1 cellular context compared by ENCODE assay signal in genomic region chr3:149523899-149524298, GRCh38.
TF ChIP-seq lines count a peak whose summit lies in the region.

No MANE protein-coding gene starts in this region.

TF ChIP-seq in GM23338, 12 proteins besides CTCF, POLR2A, EP300 and RAD21 (continued from another document):
- TF ChIP-seq, protein P1, sequence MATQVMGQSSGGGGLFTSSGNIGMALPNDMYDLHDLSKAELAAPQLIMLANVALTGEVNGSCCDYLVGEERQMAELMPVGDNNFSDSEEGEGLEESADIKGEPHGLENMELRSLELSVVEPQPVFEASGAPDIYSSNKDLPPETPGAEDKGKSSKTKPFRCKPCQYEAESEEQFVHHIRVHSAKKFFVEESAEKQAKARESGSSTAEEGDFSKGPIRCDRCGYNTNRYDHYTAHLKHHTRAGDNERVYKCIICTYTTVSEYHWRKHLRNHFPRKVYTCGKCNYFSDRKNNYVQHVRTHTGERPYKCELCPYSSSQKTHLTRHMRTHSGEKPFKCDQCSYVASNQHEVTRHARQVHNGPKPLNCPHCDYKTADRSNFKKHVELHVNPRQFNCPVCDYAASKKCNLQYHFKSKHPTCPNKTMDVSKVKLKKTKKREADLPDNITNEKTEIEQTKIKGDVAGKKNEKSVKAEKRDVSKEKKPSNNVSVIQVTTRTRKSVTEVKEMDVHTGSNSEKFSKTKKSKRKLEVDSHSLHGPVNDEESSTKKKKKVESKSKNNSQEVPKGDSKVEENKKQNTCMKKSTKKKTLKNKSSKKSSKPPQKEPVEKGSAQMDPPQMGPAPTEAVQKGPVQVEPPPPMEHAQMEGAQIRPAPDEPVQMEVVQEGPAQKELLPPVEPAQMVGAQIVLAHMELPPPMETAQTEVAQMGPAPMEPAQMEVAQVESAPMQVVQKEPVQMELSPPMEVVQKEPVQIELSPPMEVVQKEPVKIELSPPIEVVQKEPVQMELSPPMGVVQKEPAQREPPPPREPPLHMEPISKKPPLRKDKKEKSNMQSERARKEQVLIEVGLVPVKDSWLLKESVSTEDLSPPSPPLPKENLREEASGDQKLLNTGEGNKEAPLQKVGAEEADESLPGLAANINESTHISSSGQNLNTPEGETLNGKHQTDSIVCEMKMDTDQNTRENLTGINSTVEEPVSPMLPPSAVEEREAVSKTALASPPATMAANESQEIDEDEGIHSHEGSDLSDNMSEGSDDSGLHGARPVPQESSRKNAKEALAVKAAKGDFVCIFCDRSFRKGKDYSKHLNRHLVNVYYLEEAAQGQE (IDR thresholded peaks at IDR 0.05; ENCODE audit: unreplicated experiment): no peak
- TF ChIP-seq EZH2phosphoT487 (IDR thresholded peaks at IDR 0.05; ENCODE audit: unreplicated experiment) (no peak), CREB1 (CRISPR knock-in tag; IDR thresholded peaks at IDR 0.05; ENCODE audit: low read depth) (no peak), NANOG (IDR thresholded peaks at IDR 0.05; ENCODE audit: borderline replicate concordance) (no peak), JUNB (IDR thresholded peaks at IDR 0.05; ENCODE audit: unreplicated experiment) (no peak), EZH2 (IDR thresholded peaks at IDR 0.05; ENCODE audit: low read depth, unreplicated experiment) (no peak), ZNF331 (CRISPR knock-in tag; IDR thresholded peaks at IDR 0.05; ENCODE audit: low read depth) (no peak), ZNF114 (CRISPR knock-in tag; IDR thresholded peaks at IDR 0.05) (no peak), POLR2AphosphoS5 (IDR thresholded peaks at IDR 0.05; ENCODE audit: low read depth) (no peak)
- TF ChIP-seq, protein P2, sequence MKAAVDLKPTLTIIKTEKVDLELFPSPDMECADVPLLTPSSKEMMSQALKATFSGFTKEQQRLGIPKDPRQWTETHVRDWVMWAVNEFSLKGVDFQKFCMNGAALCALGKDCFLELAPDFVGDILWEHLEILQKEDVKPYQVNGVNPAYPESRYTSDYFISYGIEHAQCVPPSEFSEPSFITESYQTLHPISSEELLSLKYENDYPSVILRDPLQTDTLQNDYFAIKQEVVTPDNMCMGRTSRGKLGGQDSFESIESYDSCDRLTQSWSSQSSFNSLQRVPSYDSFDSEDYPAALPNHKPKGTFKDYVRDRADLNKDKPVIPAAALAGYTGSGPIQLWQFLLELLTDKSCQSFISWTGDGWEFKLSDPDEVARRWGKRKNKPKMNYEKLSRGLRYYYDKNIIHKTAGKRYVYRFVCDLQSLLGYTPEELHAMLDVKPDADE (IDR thresholded peaks at IDR 0.05): no peak
- TF ChIP-seq, protein P3, sequence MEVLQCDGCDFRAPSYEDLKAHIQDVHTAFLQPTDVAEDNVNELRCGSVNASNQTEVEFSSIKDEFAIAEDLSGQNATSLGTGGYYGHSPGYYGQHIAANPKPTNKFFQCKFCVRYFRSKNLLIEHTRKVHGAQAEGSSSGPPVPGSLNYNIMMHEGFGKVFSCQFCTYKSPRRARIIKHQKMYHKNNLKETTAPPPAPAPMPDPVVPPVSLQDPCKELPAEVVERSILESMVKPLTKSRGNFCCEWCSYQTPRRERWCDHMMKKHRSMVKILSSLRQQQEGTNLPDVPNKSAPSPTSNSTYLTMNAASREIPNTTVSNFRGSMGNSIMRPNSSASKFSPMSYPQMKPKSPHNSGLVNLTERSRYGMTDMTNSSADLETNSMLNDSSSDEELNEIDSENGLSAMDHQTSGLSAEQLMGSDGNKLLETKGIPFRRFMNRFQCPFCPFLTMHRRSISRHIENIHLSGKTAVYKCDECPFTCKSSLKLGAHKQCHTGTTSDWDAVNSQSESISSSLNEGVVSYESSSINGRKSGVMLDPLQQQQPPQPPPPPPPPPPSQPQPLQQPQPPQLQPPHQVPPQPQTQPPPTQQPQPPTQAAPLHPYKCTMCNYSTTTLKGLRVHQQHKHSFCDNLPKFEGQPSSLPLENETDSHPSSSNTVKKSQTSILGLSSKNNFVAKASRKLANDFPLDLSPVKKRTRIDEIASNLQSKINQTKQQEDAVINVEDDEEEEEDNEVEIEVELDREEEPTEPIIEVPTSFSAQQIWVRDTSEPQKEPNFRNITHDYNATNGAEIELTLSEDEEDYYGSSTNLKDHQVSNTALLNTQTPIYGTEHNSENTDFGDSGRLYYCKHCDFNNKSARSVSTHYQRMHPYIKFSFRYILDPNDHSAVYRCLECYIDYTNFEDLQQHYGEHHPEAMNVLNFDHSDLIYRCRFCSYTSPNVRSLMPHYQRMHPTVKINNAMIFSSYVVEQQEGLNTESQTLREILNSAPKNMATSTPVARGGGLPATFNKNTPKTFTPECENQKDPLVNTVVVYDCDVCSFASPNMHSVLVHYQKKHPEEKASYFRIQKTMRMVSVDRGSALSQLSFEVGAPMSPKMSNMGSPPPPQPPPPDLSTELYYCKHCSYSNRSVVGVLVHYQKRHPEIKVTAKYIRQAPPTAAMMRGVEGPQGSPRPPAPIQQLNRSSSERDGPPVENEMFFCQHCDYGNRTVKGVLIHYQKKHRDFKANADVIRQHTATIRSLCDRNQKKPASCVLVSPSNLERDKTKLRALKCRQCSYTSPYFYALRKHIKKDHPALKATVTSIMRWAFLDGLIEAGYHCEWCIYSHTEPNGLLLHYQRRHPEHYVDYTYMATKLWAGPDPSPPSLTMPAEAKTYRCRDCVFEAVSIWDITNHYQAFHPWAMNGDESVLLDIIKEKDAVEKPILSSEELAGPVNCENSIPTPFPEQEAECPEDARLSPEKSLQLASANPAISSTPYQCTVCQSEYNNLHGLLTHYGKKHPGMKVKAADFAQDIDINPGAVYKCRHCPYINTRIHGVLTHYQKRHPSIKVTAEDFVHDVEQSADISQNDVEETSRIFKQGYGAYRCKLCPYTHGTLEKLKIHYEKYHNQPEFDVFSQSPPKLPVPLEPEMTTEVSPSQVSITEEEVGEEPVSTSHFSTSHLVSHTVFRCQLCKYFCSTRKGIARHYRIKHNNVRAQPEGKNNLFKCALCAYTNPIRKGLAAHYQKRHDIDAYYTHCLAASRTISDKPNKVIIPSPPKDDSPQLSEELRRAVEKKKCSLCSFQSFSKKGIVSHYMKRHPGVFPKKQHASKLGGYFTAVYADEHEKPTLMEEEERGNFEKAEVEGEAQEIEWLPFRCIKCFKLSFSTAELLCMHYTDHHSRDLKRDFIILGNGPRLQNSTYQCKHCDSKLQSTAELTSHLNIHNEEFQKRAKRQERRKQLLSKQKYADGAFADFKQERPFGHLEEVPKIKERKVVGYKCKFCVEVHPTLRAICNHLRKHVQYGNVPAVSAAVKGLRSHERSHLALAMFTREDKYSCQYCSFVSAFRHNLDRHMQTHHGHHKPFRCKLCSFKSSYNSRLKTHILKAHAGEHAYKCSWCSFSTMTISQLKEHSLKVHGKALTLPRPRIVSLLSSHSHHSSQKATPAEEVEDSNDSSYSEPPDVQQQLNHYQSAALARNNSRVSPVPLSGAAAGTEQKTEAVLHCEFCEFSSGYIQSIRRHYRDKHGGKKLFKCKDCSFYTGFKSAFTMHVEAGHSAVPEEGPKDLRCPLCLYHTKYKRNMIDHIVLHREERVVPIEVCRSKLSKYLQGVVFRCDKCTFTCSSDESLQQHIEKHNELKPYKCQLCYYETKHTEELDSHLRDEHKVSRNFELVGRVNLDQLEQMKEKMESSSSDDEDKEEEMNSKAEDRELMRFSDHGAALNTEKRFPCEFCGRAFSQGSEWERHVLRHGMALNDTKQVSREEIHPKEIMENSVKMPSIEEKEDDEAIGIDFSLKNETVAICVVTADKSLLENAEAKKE (CRISPR knock-in tag; IDR thresholded peaks at IDR 0.05): no peak
